Comparison of ENCODE assay signal across 28 cellular contexts in the genomic region with DNA sequence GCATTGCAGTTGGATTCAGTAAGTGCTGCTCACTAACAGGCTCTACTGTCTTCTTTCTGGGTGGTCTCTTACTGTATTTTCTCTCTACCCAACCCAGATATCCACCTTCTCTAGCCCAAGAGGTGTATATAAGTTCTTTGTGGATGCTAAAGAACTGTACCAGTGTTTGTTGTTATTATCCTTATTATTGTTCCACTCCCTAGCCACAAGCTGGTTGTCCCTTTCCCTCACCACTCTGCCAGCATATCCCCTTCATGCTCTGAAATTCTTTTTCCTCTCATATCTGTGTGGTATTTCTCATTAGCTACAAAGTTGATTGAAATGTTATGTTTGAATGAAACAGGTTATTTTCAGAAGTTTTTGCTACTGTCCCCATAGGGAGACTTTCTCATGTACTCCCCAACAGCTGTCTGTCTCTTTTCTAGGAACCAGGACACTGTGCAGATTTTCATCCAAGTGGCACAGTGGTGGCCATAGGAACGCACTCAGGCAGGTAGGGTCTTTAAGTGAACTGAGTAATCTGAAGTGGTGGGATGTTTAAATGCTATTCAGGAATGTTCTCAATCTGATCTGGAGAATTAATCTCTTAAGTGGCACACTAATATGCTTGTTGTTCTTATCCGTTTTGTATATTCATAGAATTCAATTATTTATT.
"Had no signal": no experiment of that assay in that cellular context is flagged by ENCODE, and none has a peak within 500 bp of the region (broad histone marks: within the 10 kb centered on the region; RNA-seq: fewer than 3 reads in every experiment).

No MANE protein-coding gene starts in this region.

- DNase-seq: activated CD4-positive, alpha-beta T cell treated with anti-CD3 and anti-CD28 coated beads for 1 hour; activated CD4-positive, alpha-beta T cell treated with anti-CD3 and anti-CD28 coated beads, Interleukin-2, amount 10 ng/mL, durations not matched to agents 7 days and 5 days; activated CD8-positive, alpha-beta memory T cell treated with anti-CD3 and anti-CD28 coated beads, Interleukin-2, amount 10 ng/mL, durations not matched to agents 7 days and 5 days; activated CD8-positive, alpha-beta T cell treated with anti-CD3 and anti-CD28 coated beads, Interleukin-2, amount 10 ng/mL, durations not matched to agents 7 days and 5 days; activated effector memory CD4-positive, alpha-beta T cell treated with anti-CD3 and anti-CD28 coated beads, Interleukin-2, amount 50 U/mL, for 16 hours; activated naive CD4-positive, alpha-beta T cell treated with anti-CD3 and anti-CD28 coated beads, Interleukin-2, amount 50 U/mL, for 16 hours; activated naive CD8-positive, alpha-beta T cell treated with anti-CD3 and anti-CD28 coated beads, Interleukin-2, amount 50 U/mL, for 24 hours; amygdala; dermis blood vessel endothelial cell; effector CD4-positive, alpha-beta T cell; esophagus squamous epithelium; foreskin melanocyte; heart right ventricle; left ventricle myocardium inferior; mucosa of descending colon; SK-N-SH; stimulated activated CD4-positive, alpha-beta T cell treated with anti-CD3 and anti-CD28 coated beads, Interleukin-15, amount 100 ng/mL, for 24 hours; stimulated activated CD4-positive, alpha-beta T cell treated with anti-CD3 and anti-CD28 coated beads, Interleukin-2, amount 100 ng/mL, for 24 hours; stimulated activated naive CD4-positive, alpha-beta T cell treated with Interleukin-2 at 50 U/mL for 16 hours; SW 1271; T-helper 2 cell; trophoblast cell had no signal

- H3K27me3 ChIP-seq: esophagus squamous epithelium, heart right ventricle, neutrophil had no signal

- H3K27ac Mint-ChIP-seq: activated CD4-positive, alpha-beta T cell treated with anti-CD3 and anti-CD28 coated beads, Interleukin-2, amount 10 ng/mL, durations not matched to agents 7 days and 5 days; activated CD8-positive, alpha-beta memory T cell treated with anti-CD3 and anti-CD28 coated beads, Interleukin-2, amount 10 ng/mL, durations not matched to agents 7 days and 5 days; activated CD8-positive, alpha-beta T cell treated with anti-CD3 and anti-CD28 coated beads, Interleukin-2, amount 10 ng/mL, durations not matched to agents 7 days and 5 days; activated naive CD8-positive, alpha-beta T cell treated with anti-CD3 and anti-CD28 coated beads, Interleukin-2, amount 50 U/mL, for 24 hours; nephron had no signal

- H3K4me1 Mint-ChIP-seq: nephron had no signal

- H3K4me1 ChIP-seq: esophagus squamous epithelium, heart right ventricle, left ventricle myocardium inferior had no signal

- H3K27ac ChIP-seq: epithelial cell of prostate, esophagus squamous epithelium, heart right ventricle, left ventricle myocardium inferior, neutrophil, thoracic aorta had no signal

- H3K27me3 Mint-ChIP-seq: activated CD4-positive, alpha-beta T cell treated with anti-CD3 and anti-CD28 coated beads, Interleukin-2, amount 10 ng/mL, durations not matched to agents 7 days and 5 days; activated CD8-positive, alpha-beta memory T cell treated with anti-CD3 and anti-CD28 coated beads, Interleukin-2, amount 10 ng/mL, durations not matched to agents 7 days and 5 days; activated naive CD8-positive, alpha-beta T cell treated with anti-CD3 and anti-CD28 coated beads, Interleukin-2, amount 50 U/mL, for 24 hours; central memory CD8-positive, alpha-beta T cell had no signal

- H3K4me3 Mint-ChIP-seq: activated CD4-positive, alpha-beta T cell treated with anti-CD3 and anti-CD28 coated beads, Interleukin-2, amount 10 ng/mL, durations not matched to agents 7 days and 5 days; activated CD8-positive, alpha-beta memory T cell treated with anti-CD3 and anti-CD28 coated beads, Interleukin-2, amount 10 ng/mL, durations not matched to agents 7 days and 5 days; activated CD8-positive, alpha-beta T cell treated with anti-CD3 and anti-CD28 coated beads, Interleukin-2, amount 10 ng/mL, durations not matched to agents 7 days and 5 days; activated naive CD8-positive, alpha-beta T cell treated with anti-CD3 and anti-CD28 coated beads, Interleukin-2, amount 50 U/mL, for 24 hours; central memory CD8-positive, alpha-beta T cell; nephron had no signal

- H3K9me3 ChIP-seq: esophagus squamous epithelium, heart right ventricle, left ventricle myocardium inferior, mucosa of descending colon, neutrophil, SK-N-SH, thoracic aorta had no signal

- ATAC-seq: activated CD8-positive, alpha-beta memory T cell treated with anti-CD3 and anti-CD28 coated beads, Interleukin-2, amount 10 ng/mL, durations not matched to agents 7 days and 5 days; activated CD8-positive, alpha-beta T cell treated with anti-CD3 and anti-CD28 coated beads, Interleukin-2, amount 10 ng/mL, durations not matched to agents 7 days and 5 days; activated naive CD8-positive, alpha-beta T cell treated with anti-CD3 and anti-CD28 coated beads, Interleukin-2, amount 50 U/mL, for 24 hours; heart right ventricle; mucosa of descending colon had no signal

- H3K4me3 ChIP-seq: esophagus squamous epithelium, heart right ventricle, left ventricle myocardium inferior, lung, mucosa of descending colon, thoracic aorta had no signal

- H3K9me3 Mint-ChIP-seq: activated naive CD8-positive, alpha-beta T cell treated with anti-CD3 and anti-CD28 coated beads, Interleukin-2, amount 50 U/mL, for 24 hours; central memory CD8-positive, alpha-beta T cell; nephron had no signal
